8 cellular contexts compared by ENCODE assay signal in genomic region chr18:3453540-3454364, GRCh38. TPM values are rescaled to one million over a fixed set of nuclear protein-coding genes. Genes with fewer than 3 reads are reported as not detected.
DNase-seq lines count a peak whose midpoint lies in the region; ATAC-seq, FAIRE-seq and TF ChIP-seq lines count a peak whose summit lies in the region.

No MANE protein-coding gene starts in this region.

- H3K36me3 ChIP-seq in BJ (ENCODE audit: control insufficient read depth, insufficient read depth, low read length), result peaks cover 8% of the 10 kb centered on the region
- peaks cover 5 to 15% of the 10 kb centered on the region in 2 donors for H3K36me3 ChIP-seq in lung (ENCODE audit: control insufficient read depth in 2 of 2, insufficient read depth in 2 of 2, low read length in 2 of 2)

- POLR2A ChIA-PET in BJ (lab: Charles Lee), result interaction anchor here (0.6 to 1.3 kb wide), 7 partner anchors 45 to 213 kb away, joined by 3 to 16 read pairs (median 4); no protein-coding TSS in a partner anchor

- TF ChIP-seq CTCF in BJ (IDR thresholded peaks at IDR 0.05; ENCODE audit: insufficient read depth, low read depth, low read length), result no peak
- no peak for TF ChIP-seq CTCF in HFF-Myc (IDR thresholded peaks at IDR 0.05; ENCODE audit: low read depth, low read length, missing control alignments)
- TF ChIP-seq CTCF in lung (IDR thresholded peaks at IDR 0.05; ENCODE audit: control extremely low read depth, extremely low read depth), result no peak

- H3K27me3 ChIP-seq in BJ (ENCODE audit: control insufficient read depth, insufficient read depth, low read length), result no peaks in the 10 kb centered on the region
- H3K27me3 ChIP-seq in lung (ENCODE audit: control insufficient read depth, insufficient read depth), result no peaks in the 10 kb centered on the region

- peaks cover 2 to 4% of the 10 kb centered on the region in 2 donors for H3K4me1 ChIP-seq in lung (ENCODE audit: control insufficient read depth in 2 of 2, insufficient read depth in 2 of 2, low read length in 2 of 2)

- peak overlapping the region; percentile 86 for H3K4me3 Mint-ChIP-seq in stimulated activated naive CD8-positive, alpha-beta T cell treated with anti-CD3 and anti-CD28 coated beads, Interleukin-15, amount 100 ng/mL, for 72 hours

- peaks cover 47% of the 10 kb centered on the region for H3K4me1 Mint-ChIP-seq in stimulated activated naive CD8-positive, alpha-beta T cell treated with anti-CD3 and anti-CD28 coated beads, Interleukin-15, amount 100 ng/mL, for 72 hours

- peak; percentile 99 for DNase-seq in BJ (ENCODE audit: low read depth)
- DNase-seq in HFF-Myc (ENCODE audit: extremely low read depth, low read depth), result peak; percentile 90
- peak; percentile 52 for DNase-seq in SW480 (ENCODE audit: low spot score)
- DNase-seq in dermis blood vessel endothelial cell, result peak; percentile 94
- DNase-seq in lung (ENCODE audit: low spot score), result peak; percentile 61
- DNase-seq in stimulated activated naive CD8-positive, alpha-beta T cell treated with anti-CD3 and anti-CD28 coated beads, Interleukin-15, amount 100 ng/mL, for 72 hours, result peak; percentile 21 to 56
- no peak for DNase-seq in frontal cortex (ENCODE audit: low spot score in 2 of 2)

- peak overlapping the region; percentile 96 to 99 for H3K27ac ChIP-seq in lung (ENCODE audit: low read depth in 1 of 2, low read length in 1 of 2)

- FAIRE-seq in frontal cortex (lab: Jason Lieb, UNC), result no peak

- 12 to 20% methylated on average over 21 of the region's 21 CpGs for WGBS in lung, 2 donors

- no peak for ATAC-seq in lung (ENCODE audit: insufficient read depth, low FRiP score)
- no peak for ATAC-seq in stimulated activated naive CD8-positive, alpha-beta T cell treated with anti-CD3 and anti-CD28 coated beads, Interleukin-15, amount 100 ng/mL, for 72 hours
- ATAC-seq in GM18505 (IDR thresholded peaks at IDR 0.05; ENCODE audit: unreplicated experiment), result no peak

- H3K4me3 ChIP-seq in BJ (ENCODE audit: low read depth, low read length), result peak overlapping the region; percentile 96
- H3K4me3 ChIP-seq in HFF-Myc (replicated peaks; ENCODE audit: low read depth, low read length), result peak overlapping the region; percentile 79
- H3K4me3 ChIP-seq in lung, result no peak overlapping the region

- no peaks in the 10 kb centered on the region for H3K9me3 Mint-ChIP-seq in stimulated activated naive CD8-positive, alpha-beta T cell treated with anti-CD3 and anti-CD28 coated beads, Interleukin-15, amount 100 ng/mL, for 72 hours

- H3K27me3 Mint-ChIP-seq in stimulated activated naive CD8-positive, alpha-beta T cell treated with anti-CD3 and anti-CD28 coated beads, Interleukin-15, amount 100 ng/mL, for 72 hours, result no peaks in the 10 kb centered on the region

- H3K9me3 ChIP-seq in lung (ENCODE audit: control insufficient read depth in 2 of 2, insufficient read depth in 1 of 2, low read length in 1 of 2), result no peaks in the 10 kb centered on the region

- H3K27ac Mint-ChIP-seq in stimulated activated naive CD8-positive, alpha-beta T cell treated with anti-CD3 and anti-CD28 coated beads, Interleukin-15, amount 100 ng/mL, for 72 hours, result peak overlapping the region; percentile 83 to 92

- CTCF ChIA-PET in BJ (lab: Yijun Ruan, JAX), result interaction anchor here (0.8 to 5.7 kb wide), 16 partner anchors 11 to 213 kb away, joined by 3 to 53 read pairs (median 4); no protein-coding TSS in a partner anchor

- TF ChIP-seq POLR2A in GM18505 (IDR thresholded peaks at IDR 0.05; ENCODE audit: borderline replicate concordance, extremely low read depth, insufficient read depth, insufficient read length), result no peak

RNA-seq across cellular contexts. Expression of gene TGIF1, which starts 3.8 kb away (rescaled TPM):
- polyA plus RNA-seq in BJ (2011; rRNA removed) (64.8 and 78.9 TPM in 2 replicates), lung (10 to 100 TPM; 49.1 to 74.5 TPM)
- 60.7 and 91.7 TPM in 2 replicates for polyA minus RNA-seq in BJ (2011; rRNA and poly(A)+ RNA removed)
- total RNA-seq in dermis blood vessel endothelial cell (136 and 195 TPM in 2 replicates), lung (10 to 100 TPM; 51.6 to 65.3 TPM), frontal cortex (15.5 TPM)

Comparison
In these comparisons a context has a peak if more than half of its experiments do, and no peak if none do; other contexts are left out.
1. DNase-seq: peak in BJ (single experiment), HFF-Myc (single experiment), SW480 (single experiment), dermis blood vessel endothelial cell (single experiment), lung (single experiment) and stimulated activated naive CD8-positive, alpha-beta T cell treated with anti-CD3 and anti-CD28 coated beads, Interleukin-15, amount 100 ng/mL, for 72 hours (2 of 2); none in frontal cortex (0 of 2).